Comparison of ENCODE assay signal across 1 cellular context in genomic region chr6:22149081-22149480, GRCh38.
TF ChIP-seq lines count a peak whose summit lies in the region.

No MANE protein-coding gene starts in this region.

TF ChIP-seq in IMR-90, 13 proteins besides CTCF, POLR2A, EP300 and RAD21 (continued from another document):
- TF ChIP-seq, protein P1, sequence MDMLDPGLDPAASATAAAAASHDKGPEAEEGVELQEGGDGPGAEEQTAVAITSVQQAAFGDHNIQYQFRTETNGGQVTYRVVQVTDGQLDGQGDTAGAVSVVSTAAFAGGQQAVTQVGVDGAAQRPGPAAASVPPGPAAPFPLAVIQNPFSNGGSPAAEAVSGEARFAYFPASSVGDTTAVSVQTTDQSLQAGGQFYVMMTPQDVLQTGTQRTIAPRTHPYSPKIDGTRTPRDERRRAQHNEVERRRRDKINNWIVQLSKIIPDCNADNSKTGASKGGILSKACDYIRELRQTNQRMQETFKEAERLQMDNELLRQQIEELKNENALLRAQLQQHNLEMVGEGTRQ (IDR thresholded peaks at IDR 0.05; ENCODE audit: low read depth, low read length), result no peak
